In genomic region chr16:85472514-85472913, GRCh38 we compare ENCODE assay signal across 16 cellular contexts.
"Had no signal": no experiment of that assay in that cellular context is flagged by ENCODE, and none has a peak within 500 bp of the region (broad histone marks: within the 10 kb centered on the region; RNA-seq: fewer than 3 reads in every experiment).

No MANE protein-coding gene starts in this region.

- DNase-seq: activated CD4-positive, alpha-beta T cell treated with anti-CD3 and anti-CD28 coated beads, Interleukin-2, amount 50 U/mL, for 48 hours; activated CD4-positive, CD25-positive, alpha-beta regulatory T cell treated with anti-CD3 and anti-CD28 coated beads, Interleukin-2, amount 50 U/mL, for 72 hours; activated effector memory CD4-positive, alpha-beta T cell treated with anti-CD3 and anti-CD28 coated beads, Interleukin-2, amount 50 U/mL, for 16 hours; activated T-cell treated with anti-CD3 and anti-CD28 coated beads, Interleukin-2, amount 50 U/mL, for 4 hours; amygdala; dorsolateral prefrontal cortex; head of caudate nucleus; left ventricle myocardium inferior; mesendoderm; stimulated activated CD4-positive, alpha-beta T cell treated with anti-CD3 and anti-CD28 coated beads, Interleukin-12 subunit alpha, Interleukin-12 subunit beta, amount 100 ng/mL, for 4 hours; stimulated activated naive CD4-positive, alpha-beta T cell; T-helper 2 cell had no signal

- H3K36me3 ChIP-seq: left ventricle myocardium inferior, sigmoid colon, suprapubic skin had no signal

- ATAC-seq: activated T-cell treated with anti-CD3 and anti-CD28 coated beads, Interleukin-2, amount 50 U/mL, for 4 hours had no signal

- H3K4me3 Mint-ChIP-seq: activated naive CD8-positive, alpha-beta T cell; activated T-cell treated with anti-CD3 and anti-CD28 coated beads, Interleukin-2, amount 50 U/mL, for 4 hours had no signal

- H3K36me3 Mint-ChIP-seq: activated naive CD8-positive, alpha-beta T cell had no signal

- H3K9me3 Mint-ChIP-seq: activated T-cell treated with anti-CD3 and anti-CD28 coated beads, Interleukin-2, amount 50 U/mL, for 4 hours had no signal

- H3K27me3 Mint-ChIP-seq: activated naive CD8-positive, alpha-beta T cell had no signal

- H3K27ac Mint-ChIP-seq: activated naive CD8-positive, alpha-beta T cell; progenitor cell of endocrine pancreas had no signal

- H3K4me3 ChIP-seq: dorsolateral prefrontal cortex, left ventricle myocardium inferior, sigmoid colon, suprapubic skin had no signal

- H3K9me3 ChIP-seq: left ventricle myocardium inferior, sigmoid colon, suprapubic skin had no signal

- H3K27me3 ChIP-seq: dorsolateral prefrontal cortex, sigmoid colon, suprapubic skin had no signal

- H3K27ac ChIP-seq: dorsolateral prefrontal cortex, left ventricle myocardium inferior, sigmoid colon, suprapubic skin had no signal
